ENCODE assay signal across 18 cellular contexts in the genomic region with DNA sequence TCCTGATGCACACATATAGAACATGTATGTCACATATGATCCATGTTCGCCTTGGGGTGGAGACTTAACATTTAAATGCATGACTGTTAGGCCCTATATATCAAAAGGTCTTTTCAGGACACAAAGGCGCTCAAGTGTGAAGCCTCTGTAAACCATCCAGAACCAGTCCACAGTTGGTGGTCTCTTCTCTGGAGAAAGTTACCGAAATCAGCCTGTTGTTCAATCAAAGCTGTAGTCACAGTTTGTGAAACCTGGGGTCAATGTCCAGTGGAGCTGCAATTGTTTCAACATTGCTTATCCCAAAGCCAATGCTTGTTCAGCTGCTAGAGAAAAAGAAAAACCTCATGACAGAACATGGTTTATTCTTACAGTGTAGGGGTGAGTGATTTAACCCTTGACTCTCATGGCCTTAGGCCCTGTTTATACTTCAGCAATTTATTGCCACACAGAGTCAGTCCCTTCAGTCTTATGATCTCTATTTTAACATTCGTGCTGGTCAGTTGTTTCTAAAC.
A peak's percentile ranks its signal among the peaks of the same experiment; 100 is the strongest.
DNase-seq lines count a peak whose midpoint lies in the region; ATAC-seq and TF ChIP-seq lines count a peak whose summit lies in the region.
"Had no signal": no experiment of that assay in that cellular context is flagged by ENCODE, and none has a peak within 500 bp of the region (broad histone marks: within the 10 kb centered on the region; RNA-seq: fewer than 3 reads in every experiment).

No MANE protein-coding gene starts in this region.

- H2BK12ac ChIP-seq in mesenchymal stem cell (ENCODE audit: low read length in 2 of 2): no peak overlapping the region

- TF ChIP-seq POLR2A in upper lobe of left lung (IDR thresholded peaks at IDR 0.05): no peak

- H3K4me1 Mint-ChIP-seq in chondrocyte (ENCODE audit: low read depth): peaks cover 17% of the 10 kb centered on the region

- no peak overlapping the region for H3K18ac ChIP-seq in mesenchymal stem cell (ENCODE audit: low read depth in 1 of 2, low read length in 2 of 2)

- H2BK15ac ChIP-seq in mesenchymal stem cell (ENCODE audit: low read depth, poor library complexity, severe bottlenecking): no peak overlapping the region

- H3K27me3 ChIP-seq in mesenchymal stem cell (ENCODE audit: control insufficient read depth in 1 of 2, insufficient read depth in 1 of 2, low read length in 2 of 2) (peaks cover 0 to 21% of the 10 kb centered on the region in 2 experiments), upper lobe of left lung (no peaks in the 10 kb centered on the region)
- H3K27me3 ChIP-seq: brain microvascular endothelial cell, gastrocnemius medialis had no signal

- H3K14ac ChIP-seq in mesenchymal stem cell (ENCODE audit: low read length in 2 of 2): no peak overlapping the region

- peak overlapping the region; percentile 56 for H3K27ac Mint-ChIP-seq in chondrocyte (ENCODE audit: unreplicated experiment)
- H3K27ac Mint-ChIP-seq: CD8-positive, alpha-beta T cell; naive thymus-derived CD4-positive, alpha-beta T cell had no signal

- H4K91ac ChIP-seq in mesenchymal stem cell (ENCODE audit: low read length): no peak overlapping the region

- H3K27me3 Mint-ChIP-seq in chondrocyte (ENCODE audit: low read depth): no peaks in the 10 kb centered on the region

- peak; percentile 36 for DNase-seq in NCI-H748 (lab: John Stamatoyannopoulos, UW; ENCODE audit: unreplicated experiment)
- DNase-seq in NCI-H748 treated with DMSO at 0.1 percent for 48 hours (lab: John Stamatoyannopoulos, UW): no peak
- DNase-seq in chondrocyte (ENCODE audit: low spot score): no peak
- DNase-seq in mesenchymal stem cell: peak; percentile 44
- peak in 1 of 2 donors; percentile 12 for DNase-seq in upper lobe of left lung
- DNase-seq in effector CD4-positive, alpha-beta T cell: no peak
- DNase-seq: activated naive CD4-positive, alpha-beta T cell; brain microvascular endothelial cell; gastrocnemius medialis; GDM1; GOT3; Kasumi-1; naive thymus-derived CD4-positive, alpha-beta T cell; right cardiac atrium; stimulated activated naive CD4-positive, alpha-beta T cell treated with Interleukin-2 at 50 U/mL for 16 hours had no signal

- H2BK120ac ChIP-seq in mesenchymal stem cell (ENCODE audit: low read depth, low read length): no peak overlapping the region

- H2AFZ ChIP-seq in mesenchymal stem cell (ENCODE audit: low read depth, low read length): no peak overlapping the region

- H3K9me3 ChIP-seq in mesenchymal stem cell (ENCODE audit: control insufficient read depth, low read length) (no peaks in the 10 kb centered on the region), upper lobe of left lung (peaks cover 0 to 3% (median 0%) of the 10 kb centered on the region in 4 donors)

- no peak overlapping the region for H3K4ac ChIP-seq in mesenchymal stem cell (ENCODE audit: low read depth in 1 of 2, low read length in 2 of 2)

- no peaks in the 10 kb centered on the region for H3K79me1 ChIP-seq in mesenchymal stem cell (replicated peaks; ENCODE audit: low read length, poor library complexity, severe bottlenecking)

- no peak overlapping the region for H3K9ac ChIP-seq in mesenchymal stem cell (ENCODE audit: low read length)

- H4K8ac ChIP-seq in mesenchymal stem cell (ENCODE audit: low read length): no peak overlapping the region

- peak overlapping the region; percentile 32 for H3K27ac ChIP-seq in mesenchymal stem cell (ENCODE audit: low read length, poor library complexity, severe bottlenecking)
- H3K27ac ChIP-seq in upper lobe of left lung: no peak overlapping the region
- H3K27ac ChIP-seq: brain microvascular endothelial cell, gastrocnemius medialis had no signal

- ATAC-seq in upper lobe of left lung (ENCODE audit: low FRiP score in 2 of 2) (peak; percentile 56), GM21528 (IDR thresholded peaks at IDR 0.05; ENCODE audit: low FRiP score, unreplicated experiment) (no peak), HG02623 (IDR thresholded peaks at IDR 0.05; ENCODE audit: unreplicated experiment) (no peak)
- ATAC-seq: CD8-positive, alpha-beta T cell; gastrocnemius medialis; naive thymus-derived CD4-positive, alpha-beta T cell; right cardiac atrium had no signal

- H2BK5ac ChIP-seq in mesenchymal stem cell (ENCODE audit: low read depth, low read length, poor library complexity, severe bottlenecking): no peak overlapping the region

- 53% methylated on average over 4 of the region's 4 CpGs for WGBS in mesenchymal stem cell
- WGBS in upper lobe of left lung, 2 donors: 66 to 73% methylated on average over 4 of the region's 4 CpGs

- peaks cover 8% of the 10 kb centered on the region for H3K9me3 Mint-ChIP-seq in chondrocyte (ENCODE audit: low read depth)

- H3K4me1 ChIP-seq in mesenchymal stem cell (ENCODE audit: control insufficient read depth, insufficient read depth, low read depth, low read length) (peaks cover 10% of the 10 kb centered on the region), upper lobe of left lung (no peaks in the 10 kb centered on the region)
- H3K4me1 ChIP-seq: gastrocnemius medialis had no signal

- no peak overlapping the region for H3K4me2 ChIP-seq in mesenchymal stem cell (ENCODE audit: low read length, poor library complexity, severe bottlenecking)

- no peak overlapping the region for H3K23ac ChIP-seq in mesenchymal stem cell (ENCODE audit: low read length in 2 of 2)

- H3K36me3 ChIP-seq in mesenchymal stem cell (ENCODE audit: control insufficient read depth in 1 of 2, insufficient read depth in 2 of 2, low read depth in 1 of 2, low read length in 2 of 2) (no peaks in the 10 kb centered on the region), upper lobe of left lung (no peaks in the 10 kb centered on the region)
- H3K36me3 ChIP-seq: brain microvascular endothelial cell, gastrocnemius medialis had no signal

- no peak overlapping the region for H3K4me3 Mint-ChIP-seq in chondrocyte (ENCODE audit: unreplicated experiment)
- H3K4me3 Mint-ChIP-seq: CD8-positive, alpha-beta T cell; naive thymus-derived CD4-positive, alpha-beta T cell had no signal

- no peaks in the 10 kb centered on the region for H3K36me3 Mint-ChIP-seq in chondrocyte (ENCODE audit: low read depth)
- H3K36me3 Mint-ChIP-seq: CD8-positive, alpha-beta T cell; naive thymus-derived CD4-positive, alpha-beta T cell had no signal

- H3K4me3 ChIP-seq in mesenchymal stem cell (ENCODE audit: insufficient read depth in 1 of 2, low read depth in 1 of 2, low read length in 2 of 2) (no peak overlapping the region), upper lobe of left lung (no peak overlapping the region)
- H3K4me3 ChIP-seq: gastrocnemius medialis had no signal

- no peak for TF ChIP-seq CTCF in chondrocyte (IDR thresholded peaks at IDR 0.05)
- no peak for TF ChIP-seq CTCF in upper lobe of left lung (IDR thresholded peaks at IDR 0.05)

- peak in 1 of 4 donors; percentile 72 for TF ChIP-seq EP300 in upper lobe of left lung (IDR thresholded peaks at IDR 0.05)

- no peak overlapping the region for H2AK5ac ChIP-seq in mesenchymal stem cell (ENCODE audit: low read length, severe bottlenecking)

Comparison
In these comparisons a context has a peak if more than half of its experiments do, and no peak if none do; other contexts are left out.
1. DNase-seq: peak in NCI-H748 (single experiment) and mesenchymal stem cell (single experiment); none in NCI-H748 treated with DMSO at 0.1 percent for 48 hours (single experiment), chondrocyte (single experiment) and effector CD4-positive, alpha-beta T cell (single experiment).
2. ATAC-seq: peak in upper lobe of left lung (2 of 2); none in GM21528 (single experiment) and HG02623 (single experiment).